In the genomic region with DNA sequence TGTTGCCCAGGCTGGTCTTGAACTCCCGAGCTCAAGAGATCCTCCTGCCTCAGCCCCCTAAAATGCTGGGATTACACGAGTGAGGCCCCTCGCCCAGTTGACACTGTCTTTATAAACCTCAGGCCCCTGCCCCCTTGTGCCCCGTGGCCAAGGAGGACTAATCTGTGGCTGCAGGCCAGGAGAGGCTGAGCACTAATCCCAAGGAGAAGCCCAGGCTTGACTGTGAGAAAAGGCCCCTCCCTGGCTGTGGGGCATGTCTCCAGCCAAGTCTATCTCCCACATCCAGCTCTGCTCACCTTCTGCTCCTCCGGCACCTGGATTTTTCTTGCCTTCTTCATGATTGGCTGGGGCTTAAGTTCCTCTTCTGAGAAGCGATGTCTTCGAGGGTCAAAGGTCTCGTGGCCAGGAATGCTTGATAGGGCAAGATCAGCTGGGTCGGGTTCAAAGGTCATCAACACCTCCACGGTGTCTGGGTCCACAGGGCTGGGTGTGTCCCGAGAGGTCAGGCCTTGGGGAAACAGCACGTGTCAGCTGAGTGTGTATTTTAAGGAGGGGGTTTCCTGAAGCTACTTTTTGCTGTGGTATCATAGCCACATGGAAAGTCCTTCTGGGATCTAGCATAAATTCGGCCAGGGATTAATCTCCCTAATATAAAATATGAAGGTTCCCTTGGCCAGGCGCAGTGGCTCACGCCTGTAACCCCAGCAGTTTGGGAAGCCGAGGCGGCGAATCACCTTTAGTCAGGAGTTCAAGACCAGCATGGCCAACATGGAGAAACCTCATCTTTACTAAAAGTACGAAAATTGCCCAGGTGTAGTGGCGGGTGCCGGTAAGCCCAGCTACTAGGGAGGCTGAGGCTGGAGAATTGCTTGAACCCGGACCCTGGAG, we compare ENCODE assay signal across 8 cellular contexts. TPM values are rescaled to one million over a fixed set of nuclear protein-coding genes. Genes with fewer than 3 reads are reported as not detected.
DNase-seq lines count a peak whose midpoint lies in the region; ATAC-seq and TF ChIP-seq lines count a peak whose summit lies in the region.

No MANE protein-coding gene starts in this region.

- H3K36me3 ChIP-seq in Peyer's patch (peaks cover 0 to 26% (median 0%) of the 10 kb centered on the region in 3 donors), esophagus squamous epithelium (peaks cover 0 to 47% (median 0%) of the 10 kb centered on the region in 3 donors)

- H3K4me3 ChIP-seq in Peyer's patch, result peak overlapping the region in 2 of 4 donors; percentile 39 to 91
- H3K4me3 ChIP-seq in esophagus squamous epithelium, result peak overlapping the region in 2 of 4 donors; percentile 29 to 68

- intact Hi-C loops in esophagus squamous epithelium (cut with DNase I), result no loop called here
- intact Hi-C loops in sciatic nerve (cut with DNase I), result no loop called here

- ATAC-seq in sciatic nerve (no peak), GM21717 (IDR thresholded peaks at IDR 0.05; ENCODE audit: unreplicated experiment) (no peak), HG03460 (IDR thresholded peaks at IDR 0.05; ENCODE audit: unreplicated experiment) (no peak)

- TF ChIP-seq CTCF in Peyer's patch (IDR thresholded peaks at IDR 0.05), result no peak
- no peak for TF ChIP-seq CTCF in esophagus squamous epithelium (IDR thresholded peaks at IDR 0.05)

- H3K27ac ChIP-seq in Peyer's patch (peak overlapping the region; percentile 96 to 98 (median 96)), esophagus squamous epithelium (peak overlapping the region; percentile 95 to 98 (median 96))

- peak; percentile 38 to 86 for TF ChIP-seq POLR2A in Peyer's patch (IDR thresholded peaks at IDR 0.05)
- TF ChIP-seq POLR2A in esophagus squamous epithelium (IDR thresholded peaks at IDR 0.05), result no peak

- no peaks in the 10 kb centered on the region for H3K9me3 ChIP-seq in Peyer's patch
- no peaks in the 10 kb centered on the region for H3K9me3 ChIP-seq in esophagus squamous epithelium

- no peaks in the 10 kb centered on the region for H3K27me3 ChIP-seq in Peyer's patch
- H3K27me3 ChIP-seq in esophagus squamous epithelium, result no peaks in the 10 kb centered on the region

- H3K4me1 ChIP-seq in Peyer's patch (peaks cover 6 to 66% (median 18%) of the 10 kb centered on the region in 4 donors), esophagus squamous epithelium (peaks cover 42 to 84% (median 48%) of the 10 kb centered on the region in 3 donors)

- 45 to 68% methylated on average over 7 to 12 of the region's 22 CpGs for WGBS in esophagus squamous epithelium, 2 donors

- DNase-seq in EH (ENCODE audit: low read depth), result peak; percentile 21
- DNase-seq in Peyer's patch, result peak in 2 of 3 donors; percentile 88 to 91
- no peak for DNase-seq in esophagus squamous epithelium (lab: John Stamatoyannopoulos, UW)
- DNase-seq in sciatic nerve (ENCODE audit: low spot score), result peak; percentile 72
- no peak for DNase-seq in HuH-7 (ENCODE audit: low spot score)
- no peak for DNase-seq in GF-D8 (lab: John Stamatoyannopoulos, UW)

RNA-seq across cellular contexts. Expression of gene DBP, which starts 3.8 kb away (rescaled TPM):
- total RNA-seq in Peyer's patch (10 to 100 TPM in 3 of 4 donors, 1 to 10 TPM in 1; 9.9 to 51.5 (median 35.8) TPM), esophagus squamous epithelium (10 to 100 TPM in 3 of 4 donors, 1 to 10 TPM in 1; 4.2 to 16.2 (median 11.7) TPM), sciatic nerve (13.7 TPM)

RNA-seq across cellular contexts. Expression of gene CA11, which starts 12.6 kb away (rescaled TPM):
- total RNA-seq in Peyer's patch, result 1 to 10 TPM in 3 of 4 donors, under 1 TPM in 1; 0.70 to 8.3 (median 2.1) TPM
- 1 to 10 TPM; 1.4 to 6.9 (median 5.2) TPM for total RNA-seq in esophagus squamous epithelium
- total RNA-seq in sciatic nerve, result 10.5 TPM

RNA-seq across cellular contexts. Expression of gene SPHK2, which starts 14.1 kb away (rescaled TPM):
- total RNA-seq in Peyer's patch (100 to 1,000 TPM in 2 of 4 donors, 10 to 100 TPM in 2; 34.7 to 121 (median 96.7) TPM), esophagus squamous epithelium (10 to 100 TPM in 2 of 4 donors, 1 to 10 TPM in 2; 7.0 to 10.9 (median 9.7) TPM), sciatic nerve (21.5 TPM)

RNA-seq across cellular contexts. Expression of gene RPL18, which starts 14.4 kb away (rescaled TPM):
- 1,000 to 10,000 TPM; 1,077 to 1,595 (median 1,505) TPM for total RNA-seq in Peyer's patch
- 1,000 to 10,000 TPM; 1,870 to 2,808 (median 2,491) TPM for total RNA-seq in esophagus squamous epithelium
- total RNA-seq in sciatic nerve, result 789 TPM

RNA-seq across cellular contexts. Expression of gene FAM83E, which starts 18.5 kb away (rescaled TPM):
- total RNA-seq in Peyer's patch (100 to 1,000 TPM in 3 of 4 donors, 10 to 100 TPM in 1; 58.6 to 203 (median 130) TPM), esophagus squamous epithelium (10 to 100 TPM in 1 of 4 donors, 1 to 10 TPM in 3; 3.1 to 12.3 (median 8.6) TPM), sciatic nerve (not detected)

Comparison
In these comparisons a context has a peak if more than half of its experiments do, and no peak if none do; other contexts are left out.
1. DNase-seq: peak in EH (single experiment), Peyer's patch (2 of 3) and sciatic nerve (single experiment); none in esophagus squamous epithelium (single experiment), HuH-7 (single experiment) and GF-D8 (single experiment).
2. POLR2A ChIP-seq: peak in Peyer's patch (2 of 2); none in esophagus squamous epithelium (0 of 4).